Comparison of ENCODE assay signal across 16 cellular contexts in genomic region chr5:135693371-135693955, GRCh38.
A peak's percentile ranks its signal among the peaks of the same experiment; 100 is the strongest.
DNase-seq lines count a peak whose midpoint lies in the region; TF ChIP-seq lines count a peak whose summit lies in the region.
"Had no signal": no experiment of that assay in that cellular context is flagged by ENCODE, and none has a peak within 500 bp of the region (broad histone marks: within the 10 kb centered on the region; RNA-seq: fewer than 3 reads in every experiment).

No MANE protein-coding gene starts in this region.

- intact Hi-C loops in esophagus muscularis mucosa (cut with DNase I) = no loop called here
- intact Hi-C loops in thyroid gland (cut with DNase I) = no loop called here

- H3K27me3 Mint-ChIP-seq in brain (no peaks in the 10 kb centered on the region), osteocyte (ENCODE audit: unreplicated experiment) (peaks cover 32% of the 10 kb centered on the region)

- TF ChIP-seq POLR2A in esophagus muscularis mucosa (IDR thresholded peaks at IDR 0.05; ENCODE audit: low read depth) (no peak), thyroid gland (IDR thresholded peaks at IDR 0.05) (no peak)

- TF ChIP-seq EP300 in esophagus muscularis mucosa (IDR thresholded peaks at IDR 0.05) = no peak

- no peak for TF ChIP-seq CTCF in brain (conservative IDR thresholded peaks at IDR 0.05)
- no peak for TF ChIP-seq CTCF in esophagus muscularis mucosa (IDR thresholded peaks at IDR 0.05)
- no peak for TF ChIP-seq CTCF in osteocyte (IDR thresholded peaks at IDR 0.05)
- no peak for TF ChIP-seq CTCF in thyroid gland (IDR thresholded peaks at IDR 0.05)

- H3K4me3 Mint-ChIP-seq in brain = no peak overlapping the region
- no peak overlapping the region for H3K4me3 Mint-ChIP-seq in osteocyte (ENCODE audit: unreplicated experiment)
- H3K4me3 Mint-ChIP-seq: B cell had no signal

- DNase-seq in NCI-H2196 (lab: John Stamatoyannopoulos, UW; ENCODE audit: unreplicated experiment) = peak; percentile 33
- no peak for DNase-seq in NCI-H2196 treated with DMSO at 0.1 percent for 48 hours (lab: John Stamatoyannopoulos, UW; ENCODE audit: unreplicated experiment)
- DNase-seq in esophagus muscularis mucosa (ENCODE audit: extremely low spot score) = peak; percentile 85
- peak; percentile 63 for DNase-seq in osteocyte (ENCODE audit: extremely low spot score, unreplicated experiment)
- no peak for DNase-seq in thyroid gland
- DNase-seq in NCI-H2081 treated with DMSO at 0.1 percent for 48 hours (lab: John Stamatoyannopoulos, UW) = no peak
- no peak for DNase-seq in midbrain (lab: John Stamatoyannopoulos, UW)
- DNase-seq: COR-L47, DMS153, GDM1, H7, NCI-H1417 treated with DMSO at 0.1 percent for 48 hours, NCI-H187 treated with DMSO at 0.1 percent for 48 hours had no signal

- H3K36me3 ChIP-seq in esophagus muscularis mucosa = no peaks in the 10 kb centered on the region
- H3K36me3 ChIP-seq in thyroid gland = no peaks in the 10 kb centered on the region

- peaks cover 73% of the 10 kb centered on the region for H3K4me1 Mint-ChIP-seq in brain
- H3K4me1 Mint-ChIP-seq in osteocyte (ENCODE audit: unreplicated experiment) = no peaks in the 10 kb centered on the region
- H3K4me1 Mint-ChIP-seq: B cell had no signal

- H3K27me3 ChIP-seq in esophagus muscularis mucosa (peaks cover 0 to 20% (median 2%) of the 10 kb centered on the region in 4 donors), thyroid gland (no peaks in the 10 kb centered on the region)

- 99% methylated on average over 8 of the region's 8 CpGs for WGBS in esophagus muscularis mucosa
- WGBS in thyroid gland, 2 donors = 68 to 83% methylated on average over 8 of the region's 8 CpGs

- H3K4me3 ChIP-seq in esophagus muscularis mucosa (no peak overlapping the region), thyroid gland (replicated peaks in 1 of 3) (no peak overlapping the region)

- H3K27ac ChIP-seq in esophagus muscularis mucosa (replicated peaks in 1 of 4) = no peak overlapping the region
- H3K27ac ChIP-seq in thyroid gland = no peak overlapping the region
- H3K27ac ChIP-seq: KMS-11 had no signal

- H3K9me3 Mint-ChIP-seq in brain (no peaks in the 10 kb centered on the region), osteocyte (ENCODE audit: unreplicated experiment) (no peaks in the 10 kb centered on the region)

- H3K4me1 ChIP-seq in esophagus muscularis mucosa = no peaks in the 10 kb centered on the region
- H3K4me1 ChIP-seq in thyroid gland = peaks cover 16 to 35% of the 10 kb centered on the region in 2 donors

- H3K9me3 ChIP-seq in esophagus muscularis mucosa (no peaks in the 10 kb centered on the region), thyroid gland (no peaks in the 10 kb centered on the region)

- H3K36me3 Mint-ChIP-seq in brain = no peaks in the 10 kb centered on the region
- H3K36me3 Mint-ChIP-seq in osteocyte (ENCODE audit: unreplicated experiment) = no peaks in the 10 kb centered on the region

- peak overlapping the region in 3 of 5 experiments; percentile 24 to 76 (median 42) for H3K27ac Mint-ChIP-seq in brain
- H3K27ac Mint-ChIP-seq in osteocyte (ENCODE audit: unreplicated experiment) = no peak overlapping the region
- H3K27ac Mint-ChIP-seq: B cell had no signal

Comparison
In these comparisons a context has a peak if more than half of its experiments do, and no peak if none do; other contexts are left out.
1. DNase-seq: peak in NCI-H2196 (single experiment), esophagus muscularis mucosa (single experiment) and osteocyte (single experiment); none in NCI-H2196 treated with DMSO at 0.1 percent for 48 hours (single experiment), thyroid gland (0 of 2), NCI-H2081 treated with DMSO at 0.1 percent for 48 hours (single experiment) and midbrain (single experiment).